Comparison of ENCODE assay signal across 21 cellular contexts in the genomic region with DNA sequence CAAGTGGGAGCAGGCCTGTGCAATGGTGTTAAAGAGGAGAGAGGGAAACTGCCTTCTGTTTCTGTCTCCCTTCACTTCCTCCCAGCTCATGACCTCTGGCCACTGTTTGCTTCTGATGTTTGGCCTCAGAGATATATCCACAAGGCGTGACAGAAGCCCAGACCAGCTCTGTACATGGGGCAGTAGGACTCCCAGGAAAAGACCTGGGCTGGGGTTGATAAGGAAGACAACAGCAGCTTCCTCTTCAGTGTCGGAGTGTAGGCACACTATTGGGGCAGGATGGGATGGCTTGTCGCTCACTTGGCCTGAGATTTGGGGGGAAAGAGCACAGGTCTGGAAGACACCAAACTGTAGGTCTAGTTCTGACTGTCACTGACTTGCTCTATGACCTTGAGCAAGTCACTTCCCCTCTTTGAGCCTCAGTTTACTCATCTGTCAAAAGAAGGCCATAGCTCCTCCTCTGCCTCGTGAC.
"Had no signal": no experiment of that assay in that cellular context is flagged by ENCODE, and none has a peak within 500 bp of the region (broad histone marks: within the 10 kb centered on the region; RNA-seq: fewer than 3 reads in every experiment).

No MANE protein-coding gene starts in this region.

- H3K27ac ChIP-seq: coronary artery, dorsolateral prefrontal cortex, heart left ventricle, thoracic aorta had no signal

- H3K4me3 ChIP-seq: coronary artery, dorsolateral prefrontal cortex, heart left ventricle, lung, stomach, thoracic aorta had no signal

- FAIRE-seq: endometrium, frontal cortex, keratinocyte, urothelium cell line had no signal

- ATAC-seq: heart left ventricle; left cardiac atrium; left ventricle myocardium superior; naive thymus-derived CD4-positive, alpha-beta T cell; sciatic nerve had no signal

- DNase-seq: effector CD8-positive, alpha-beta T cell; heart left ventricle; hypothalamus; left cardiac atrium; left ventricle myocardium superior; mesenchymal stem cell; midbrain; naive thymus-derived CD4-positive, alpha-beta T cell; posterior cingulate gyrus; stimulated activated naive CD4-positive, alpha-beta T cell; stomach; substantia nigra had no signal

- H3K4me1 ChIP-seq: heart left ventricle, stomach had no signal

- H3K36me3 ChIP-seq: heart left ventricle, stomach, thoracic aorta had no signal
